In genomic region chr10:112801748-112802147, GRCh38 we compare ENCODE assay signal across 16 cellular contexts.
A peak's percentile ranks its signal among the peaks of the same experiment; 100 is the strongest.
DNase-seq lines count a peak whose midpoint lies in the region; ATAC-seq, FAIRE-seq and TF ChIP-seq lines count a peak whose summit lies in the region.
"Had no signal": no experiment of that assay in that cellular context is flagged by ENCODE, and none has a peak within 500 bp of the region (broad histone marks: within the 10 kb centered on the region; RNA-seq: fewer than 3 reads in every experiment).

No MANE protein-coding gene starts in this region.

- no peak overlapping the region for H3K27ac Mint-ChIP-seq in activated T-cell treated with anti-CD3 and anti-CD28 coated beads, Interleukin-2, amount 50 U/mL, for 72 hours
- H3K27ac Mint-ChIP-seq: CD4-positive, CD25-positive, alpha-beta regulatory T cell; GM23338 had no signal

- no peak for TF ChIP-seq RAD21 in A549 (conservative IDR thresholded peaks at IDR 0.05 in 1 of 2, IDR thresholded peaks at IDR 0.05 in 1 of 2)

- POLR2A ChIA-PET in A549 (lab: Yijun Ruan, JAX) = interaction anchor here (1.4 kb wide), 1 partner anchor 9 kb away, joined by 7 read pairs; no protein-coding TSS in a partner anchor

- no peaks in the 10 kb centered on the region for H3K36me3 ChIP-seq in small intestine (ENCODE audit: control insufficient read depth in 2 of 2, insufficient read depth in 2 of 2, low read length in 2 of 2)
- H3K36me3 ChIP-seq in MG63 = no peaks in the 10 kb centered on the region

- no peaks in the 10 kb centered on the region for H3K9me3 Mint-ChIP-seq in activated T-cell treated with anti-CD3 and anti-CD28 coated beads, Interleukin-2, amount 50 U/mL, for 72 hours
- H3K9me3 Mint-ChIP-seq: CD4-positive, CD25-positive, alpha-beta regulatory T cell; GM23338 had no signal

- no peaks in the 10 kb centered on the region for H3K9me3 ChIP-seq in A549
- no peaks in the 10 kb centered on the region for H3K9me3 ChIP-seq in small intestine (ENCODE audit: control insufficient read depth, low read depth)
- H3K9me3 ChIP-seq in MG63 = no peaks in the 10 kb centered on the region
- H3K9me3 ChIP-seq: BLaER1 treated with 17β-estradiol and CSF1 and Interleukin-3, amounts not matched to agents 10 nM and 100 nM had no signal

- H3K4me3 ChIP-seq in A549 (no peak overlapping the region), small intestine (ENCODE audit: low read depth in 1 of 2, low read length in 2 of 2) (no peak overlapping the region), MG63 (no peak overlapping the region)
- H3K4me3 ChIP-seq: BLaER1 treated with 17β-estradiol and CSF1 and Interleukin-3, amounts not matched to agents 10 nM and 100 nM; GM23338 had no signal

- H3K4me1 Mint-ChIP-seq in activated T-cell treated with anti-CD3 and anti-CD28 coated beads, Interleukin-2, amount 50 U/mL, for 72 hours (ENCODE audit: low read depth) = no peaks in the 10 kb centered on the region

- H3K36me3 Mint-ChIP-seq in activated T-cell treated with anti-CD3 and anti-CD28 coated beads, Interleukin-2, amount 50 U/mL, for 72 hours (ENCODE audit: insufficient read depth in 2 of 2) = no peaks in the 10 kb centered on the region

- no peaks in the 10 kb centered on the region for H3K27me3 ChIP-seq in small intestine (ENCODE audit: control insufficient read depth in 2 of 2, insufficient read depth in 2 of 2, low read length in 2 of 2)
- H3K27me3 ChIP-seq in MG63 = no peaks in the 10 kb centered on the region
- H3K27me3 ChIP-seq: BLaER1 treated with 17β-estradiol and CSF1 and Interleukin-3, amounts not matched to agents 10 nM and 100 nM had no signal

- peak in 1 of 2 experiments; percentile 28 for DNase-seq in A549 (ENCODE audit: low read depth in 1 of 2, low spot score in 1 of 2)
- peak; percentile 54 for DNase-seq in NCI-H1436 treated with DMSO at 0.1 percent for 48 hours (lab: John Stamatoyannopoulos, UW)
- DNase-seq in ecto neural progenitor cell (ENCODE audit: low spot score) = peak; percentile 19
- DNase-seq in small intestine = peak; percentile 32
- no peak for DNase-seq in activated T-cell treated with anti-CD3 and anti-CD28 coated beads, Interleukin-2, amount 50 U/mL, for 72 hours
- no peak for DNase-seq in T1000 (lab: John Stamatoyannopoulos, UW)
- DNase-seq in MG63 = no peak
- DNase-seq: 8988T; ACHN; CD4-positive, CD25-positive, alpha-beta regulatory T cell; DMS 273 treated with DMSO at 0.1 percent for 48 hours; H7 had no signal

- CTCF ChIA-PET in A549 (lab: Yijun Ruan, JAX) = interaction anchor here (0.6 kb wide), 1 partner anchor 88 kb away, joined by 3 read pairs; no protein-coding TSS in a partner anchor

- TF ChIP-seq POLR2A in A549 (IDR thresholded peaks at IDR 0.05; ENCODE audit: low read length) = no peak

- no peak for FAIRE-seq in A549 (lab: Jason Lieb, UNC)
- FAIRE-seq in small intestine (lab: Jason Lieb, UNC) = no peak

- H3K27ac ChIP-seq in A549 (peak overlapping the region; percentile 51 to 65), small intestine (ENCODE audit: low read depth in 1 of 2, low read length in 1 of 2) (no peak overlapping the region)
- H3K27ac ChIP-seq: BLaER1 treated with 17β-estradiol and CSF1 and Interleukin-3, amounts not matched to agents 10 nM and 100 nM; HL-60 had no signal

- H3K4me1 ChIP-seq in A549 (peaks cover 27% of the 10 kb centered on the region), small intestine (ENCODE audit: control insufficient read depth in 2 of 2, insufficient read depth in 1 of 2, low read depth in 1 of 2, low read length in 1 of 2) (no peaks in the 10 kb centered on the region)
- H3K4me1 ChIP-seq: BLaER1 treated with 17β-estradiol and CSF1 and Interleukin-3, amounts not matched to agents 10 nM and 100 nM had no signal

- TF ChIP-seq EP300 in A549 (IDR thresholded peaks at IDR 0.05) = no peak; a peak in 1 of 5 replicates

- TF ChIP-seq CTCF in A549 (IDR thresholded peaks at IDR 0.05) = no peak

- ATAC-seq in A549 = peak in 1 of 2 experiments; percentile 30; a peak in 1 of 6 replicates
- ATAC-seq in activated T-cell treated with anti-CD3 and anti-CD28 coated beads, Interleukin-2, amount 50 U/mL, for 72 hours (replicated peaks in 1 of 2) = no peak
- ATAC-seq in HG02981 (IDR thresholded peaks at IDR 0.05; ENCODE audit: unreplicated experiment) = no peak
- ATAC-seq: GM23338 had no signal

- WGBS in A549 (ENCODE audit: missing lambda C conversion rate) = 36% methylated on average over 4 of the region's 4 CpGs
- WGBS in small intestine, 3 donors = 38 to 77% (median 57%) methylated on average over 4 of the region's 4 CpGs

- peak overlapping the region; percentile 57 for H3K4me2 ChIP-seq in A549
- H3K4me2 ChIP-seq: BLaER1 treated with 17β-estradiol and CSF1 and Interleukin-3, amounts not matched to agents 10 nM and 100 nM; GM23338 had no signal

- no peaks in the 10 kb centered on the region for H3K27me3 Mint-ChIP-seq in activated T-cell treated with anti-CD3 and anti-CD28 coated beads, Interleukin-2, amount 50 U/mL, for 72 hours (ENCODE audit: low read depth)
- H3K27me3 Mint-ChIP-seq: CD4-positive, CD25-positive, alpha-beta regulatory T cell had no signal

- no peak overlapping the region for H3K4me3 Mint-ChIP-seq in activated T-cell treated with anti-CD3 and anti-CD28 coated beads, Interleukin-2, amount 50 U/mL, for 72 hours
- H3K4me3 Mint-ChIP-seq: CD4-positive, CD25-positive, alpha-beta regulatory T cell; GM23338 had no signal

TF ChIP-seq in A549, 52 proteins besides CTCF, POLR2A, EP300 and RAD21:
- TF ChIP-seq MAX (IDR thresholded peaks at IDR 0.05) (no peak), CEBPB (IDR thresholded peaks at IDR 0.05) (peak in 1 of 2 experiments; percentile 24; a peak in 1 of 4 replicates)

Comparison
In these comparisons a context has a peak if more than half of its experiments do, and no peak if none do; other contexts are left out.
1. DNase-seq: peak in NCI-H1436 treated with DMSO at 0.1 percent for 48 hours (single experiment), ecto neural progenitor cell (single experiment) and small intestine (single experiment); none in activated T-cell treated with anti-CD3 and anti-CD28 coated beads, Interleukin-2, amount 50 U/mL, for 72 hours (0 of 2), T1000 (single experiment) and MG63 (single experiment).
2. H3K27ac ChIP-seq: peak in A549 (2 of 2); none in small intestine (0 of 2).